In the genomic region with DNA sequence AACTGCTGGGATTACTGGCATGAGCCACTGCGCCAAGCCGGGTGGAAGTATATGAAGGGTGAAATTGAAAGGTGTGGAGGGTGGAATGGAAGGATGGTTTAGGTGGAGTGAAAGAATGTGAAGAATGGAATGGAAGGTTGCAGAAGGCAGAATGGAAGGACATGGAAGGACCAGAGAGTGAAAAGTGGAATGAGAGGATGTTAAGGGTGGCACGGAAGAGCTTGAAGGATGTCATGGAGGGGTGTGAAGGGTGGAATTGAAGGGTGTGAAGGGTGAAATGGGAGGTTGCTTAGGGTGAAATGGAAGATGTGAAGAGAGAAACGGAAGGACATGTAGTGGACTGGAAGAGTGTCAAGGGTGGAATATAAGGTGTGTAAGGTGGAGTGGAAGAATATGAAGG, we compare ENCODE assay signal across 19 cellular contexts.
"Had no signal": no experiment of that assay in that cellular context is flagged by ENCODE, and none has a peak within 500 bp of the region (broad histone marks: within the 10 kb centered on the region; RNA-seq: fewer than 3 reads in every experiment).

No MANE protein-coding gene starts in this region.

- H3K9me3 ChIP-seq: adrenal gland, breast epithelium, lower lobe of right lung, ovary, sigmoid colon had no signal

- H3K4me3 Mint-ChIP-seq: activated CD4-positive, alpha-beta memory T cell treated with anti-CD3 and anti-CD28 coated beads for 36 hours; activated CD8-positive, alpha-beta memory T cell treated with anti-CD3 and anti-CD28 coated beads, Interleukin-2, amount 10 ng/mL, durations not matched to agents 7 days and 5 days; activated naive CD4-positive, alpha-beta T cell treated with anti-CD3 and anti-CD28 coated beads, Interleukin-2, amount 10 ng/mL, durations not matched to agents 7 days and 5 days; mesothelial cell of epicardium; nephron progenitor cell; stimulated activated memory B cell treated with anti-CD40 and anti-IgM and Interleukin-4, amounts not matched to agents 10 μg/mL and 1 μg/mL and 100 μg/mL, for 72 hours had no signal

- H3K27me3 Mint-ChIP-seq: activated CD4-positive, alpha-beta memory T cell treated with anti-CD3 and anti-CD28 coated beads for 36 hours; activated CD8-positive, alpha-beta memory T cell treated with anti-CD3 and anti-CD28 coated beads, Interleukin-2, amount 10 ng/mL, durations not matched to agents 7 days and 5 days had no signal

- H3K9me3 Mint-ChIP-seq: activated CD4-positive, alpha-beta memory T cell treated with anti-CD3 and anti-CD28 coated beads for 36 hours; activated naive CD4-positive, alpha-beta T cell treated with anti-CD3 and anti-CD28 coated beads, Interleukin-2, amount 10 ng/mL, durations not matched to agents 7 days and 5 days; activated T-helper 2 cell treated with anti-CD3 and anti-CD28 coated beads, Interferon-gamma antibody, Interleukin-2, Interleukin-4, amounts not matched to agents 10 μg/mL and 5 μg/mL and 100 μg/mL, durations not matched to agents 14 hours and 24 hours and 36 hours; stimulated activated memory B cell treated with anti-CD40 and anti-IgM and Interleukin-4, amounts not matched to agents 10 μg/mL and 1 μg/mL and 100 μg/mL, for 72 hours had no signal

- H3K36me3 ChIP-seq: adrenal gland, breast epithelium, ovary, sigmoid colon had no signal

- ATAC-seq: activated CD8-positive, alpha-beta memory T cell treated with anti-CD3 and anti-CD28 coated beads, Interleukin-2, amount 10 ng/mL, durations not matched to agents 7 days and 5 days; left colon; lower lobe of right lung; stimulated activated memory B cell treated with anti-CD40 and anti-IgM and Interleukin-4, amounts not matched to agents 10 μg/mL and 1 μg/mL and 100 μg/mL, for 72 hours had no signal

- H3K4me1 ChIP-seq: breast epithelium had no signal

- DNase-seq: activated CD4-positive, alpha-beta memory T cell treated with anti-CD3 and anti-CD28 coated beads for 36 hours; activated CD8-positive, alpha-beta memory T cell treated with anti-CD3 and anti-CD28 coated beads, Interleukin-2, amount 10 ng/mL, durations not matched to agents 7 days and 5 days; activated naive CD4-positive, alpha-beta T cell treated with anti-CD3 and anti-CD28 coated beads, Interleukin-2, amount 10 ng/mL, durations not matched to agents 7 days and 5 days; erythroblast; foreskin melanocyte; islet precursor cell; left colon; lower lobe of right lung; nephron progenitor cell; ovary; sigmoid colon; stimulated activated CD4-positive, alpha-beta T cell treated with anti-CD3 and anti-CD28 coated beads, Interleukin-4, amount 100 ng/mL, for 4 hours; T-helper 2 cell had no signal

- H3K27ac Mint-ChIP-seq: activated CD4-positive, alpha-beta memory T cell treated with anti-CD3 and anti-CD28 coated beads for 36 hours; activated CD8-positive, alpha-beta memory T cell treated with anti-CD3 and anti-CD28 coated beads, Interleukin-2, amount 10 ng/mL, durations not matched to agents 7 days and 5 days; activated naive CD4-positive, alpha-beta T cell treated with anti-CD3 and anti-CD28 coated beads, Interleukin-2, amount 10 ng/mL, durations not matched to agents 7 days and 5 days; activated T-helper 2 cell treated with anti-CD3 and anti-CD28 coated beads, Interferon-gamma antibody, Interleukin-2, Interleukin-4, amounts not matched to agents 10 μg/mL and 5 μg/mL and 100 μg/mL, durations not matched to agents 14 hours and 24 hours and 36 hours; mesothelial cell of epicardium; nephron progenitor cell; stimulated activated memory B cell treated with anti-CD40 and anti-IgM and Interleukin-4, amounts not matched to agents 10 μg/mL and 1 μg/mL and 100 μg/mL, for 72 hours had no signal

- H3K27me3 ChIP-seq: adrenal gland, ovary had no signal

- H3K27ac ChIP-seq: breast epithelium, coronary artery, lower lobe of right lung, ovary, sigmoid colon had no signal

- H3K4me3 ChIP-seq: adrenal gland, breast epithelium, coronary artery, lower lobe of right lung, ovary, sigmoid colon had no signal
